ENCODE assay signal across 23 cellular contexts in genomic region chr11:2714463-2714800, GRCh38.
"Had no signal": no experiment of that assay in that cellular context is flagged by ENCODE, and none has a peak within 500 bp of the region (broad histone marks: within the 10 kb centered on the region; RNA-seq: fewer than 3 reads in every experiment).

No MANE protein-coding gene starts in this region.

- H3K4me1 ChIP-seq: left lung, lower lobe of right lung had no signal

- H3K4me3 Mint-ChIP-seq: memory B cell, naive B cell, nephron progenitor cell had no signal

- H3K36me3 ChIP-seq: esophagus squamous epithelium, gastroesophageal sphincter, left lung, lower lobe of right lung, right atrium auricular region, sigmoid colon had no signal

- H3K4me1 Mint-ChIP-seq: naive B cell had no signal

- H3K27me3 Mint-ChIP-seq: memory B cell had no signal

- H3K9me3 ChIP-seq: esophagus squamous epithelium, gastroesophageal sphincter, lower lobe of right lung, neutrophil, sigmoid colon, stomach had no signal

- H3K27ac ChIP-seq: esophagus squamous epithelium, gastroesophageal sphincter, left lung, lower lobe of right lung, neutrophil, right atrium auricular region, skin epidermis, stomach had no signal

- ATAC-seq: gastroesophageal sphincter, left lung, lower lobe of right lung had no signal

- H3K27me3 ChIP-seq: esophagus squamous epithelium, gastroesophageal sphincter, left lung, neutrophil, right atrium auricular region, sigmoid colon, stomach had no signal

- H3K4me3 ChIP-seq: esophagus squamous epithelium, gastroesophageal sphincter, left lung, lower lobe of right lung, right atrium auricular region, sigmoid colon, skin epidermis, stomach had no signal

- H3K27ac Mint-ChIP-seq: memory B cell, nephron progenitor cell had no signal

- DNase-seq: cerebellar nuclear complex; dermis blood vessel endothelial cell; esophagus squamous epithelium; foreskin fibroblast; glutamatergic neuron; kidney glomerular epithelial cell; lower lobe of right lung; midbrain; naive B cell; nephron progenitor cell; sigmoid colon; stimulated activated CD4-positive, alpha-beta T cell treated with anti-CD3 and anti-CD28 coated beads, Interleukin-2, amount 100 ng/mL, for 24 hours; stimulated activated CD4-positive, alpha-beta T cell treated with anti-CD3 and anti-CD28 coated beads, Interleukin-4, amount 100 ng/mL, for 4 hours; stimulated activated naive CD4-positive, alpha-beta T cell; stomach; substantia nigra; trophoblast cell had no signal
